In the genomic region with DNA sequence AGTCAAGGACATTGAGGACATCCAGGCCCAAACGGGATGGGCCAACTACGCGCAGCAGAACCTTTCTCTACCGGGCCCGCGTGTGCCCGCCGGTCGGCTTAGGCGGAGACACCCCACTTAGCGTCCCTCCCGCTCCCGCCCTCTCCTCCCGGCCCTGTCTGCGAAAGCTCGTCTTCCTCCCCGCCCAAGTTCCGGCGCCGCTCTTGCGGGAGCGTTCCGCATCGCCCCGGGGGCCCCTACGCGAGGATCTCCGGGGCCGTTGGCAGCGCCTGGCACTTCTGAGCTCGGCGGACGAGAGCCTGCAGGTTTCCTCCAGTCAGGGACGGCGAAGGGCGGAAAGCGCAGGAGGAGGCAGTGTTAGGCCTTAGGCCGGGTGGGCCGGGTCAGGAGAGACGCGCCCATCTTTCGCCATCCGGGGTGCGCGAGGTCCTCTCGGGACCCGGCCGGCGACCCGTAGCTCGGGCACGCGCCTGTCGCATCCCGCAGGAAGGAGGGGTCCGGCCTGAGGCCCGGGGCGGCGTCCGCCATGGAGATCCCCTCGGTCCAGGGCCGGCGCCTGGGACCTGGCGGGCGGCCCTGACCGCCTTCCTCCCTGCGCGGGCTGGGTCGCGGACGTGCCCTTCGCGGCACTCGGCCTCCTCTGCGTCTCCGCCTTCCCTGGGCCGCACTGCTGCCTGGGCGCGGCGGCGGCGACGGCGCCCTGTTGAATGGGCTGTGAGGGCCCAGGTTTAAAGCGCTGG, we compare ENCODE assay signal across 8 cellular contexts. TPM values are rescaled to one million over a fixed set of nuclear protein-coding genes. Genes with fewer than 3 reads are reported as not detected.
A peak's percentile ranks its signal among the peaks of the same experiment; 100 is the strongest.
DNase-seq lines count a peak whose midpoint lies in the region; ATAC-seq, FAIRE-seq and TF ChIP-seq lines count a peak whose summit lies in the region.

A gene (plus strand): TSS at position 141 of the 740 bp plus-strand sequence. CDS start 673 bp downstream, outside the sequence.

- DNase-seq in EL (peak; percentile 91), H54 (ENCODE audit: insufficient read length, low spot score) (peak; percentile 52), RWPE2 (ENCODE audit: low spot score) (peak; percentile 96), fibroblast of mammary gland (ENCODE audit: low read depth) (peak; percentile 91), natural killer cell (peak; percentile 89)
- DNase-seq in activated T-helper 2 cell treated with anti-CD3 and anti-CD28 coated beads, Interferon-gamma antibody, Interleukin-2, Interleukin-4, amounts not matched to agents 10 μg/mL and 5 μg/mL and 100 μg/mL, durations not matched to agents 14 hours and 24 hours and 36 hours (ENCODE audit: low spot score) = peak; percentile 85
- peak; percentile 89 for DNase-seq in stimulated activated naive CD4-positive, alpha-beta T cell treated with Interleukin-2 at 50 U/mL for 16 hours (lab: John Stamatoyannopoulos, UW)

- peak; percentile 36 for TF ChIP-seq POLR2A in H54 (IDR thresholded peaks at IDR 0.05; ENCODE audit: low read depth, low read length)

- peaks cover 48% of the 10 kb centered on the region for H3K79me2 ChIP-seq in Loucy (ENCODE audit: insufficient read depth, low read length)

- H4K20me1 ChIP-seq in Loucy (ENCODE audit: insufficient read depth, low read length, poor library complexity, severe bottlenecking) = peaks cover 44% of the 10 kb centered on the region

- TF ChIP-seq CTCF in Loucy (conservative IDR thresholded peaks at IDR 0.05; ENCODE audit: low read length) = 0 out of 2 replicates have a peak, but pooled peaks have one; percentile 42
- TF ChIP-seq CTCF in RWPE2 (IDR thresholded peaks at IDR 0.05; ENCODE audit: poor library complexity, severe bottlenecking) = peak; percentile 61
- TF ChIP-seq CTCF in fibroblast of mammary gland (conservative IDR thresholded peaks at IDR 0.05; ENCODE audit: control insufficient read depth, insufficient read depth, low read depth, low read length) = no peak
- no peak for TF ChIP-seq CTCF in natural killer cell (IDR thresholded peaks at IDR 0.05)

- H3K4me2 ChIP-seq in Loucy (ENCODE audit: low read depth, low read length, poor library complexity, severe bottlenecking) = peak within 1 kb of the TSS; percentile 88

- H3K9me2 ChIP-seq in Loucy (replicated peaks; ENCODE audit: low read depth, low read length) = no peaks in the 10 kb centered on the region

- no peaks in the 10 kb centered on the region for H3K27me3 Mint-ChIP-seq in activated T-helper 2 cell treated with anti-CD3 and anti-CD28 coated beads, Interferon-gamma antibody, Interleukin-2, Interleukin-4, amounts not matched to agents 10 μg/mL and 5 μg/mL and 100 μg/mL, durations not matched to agents 14 hours and 24 hours and 36 hours (ENCODE audit: low read depth)
- H3K27me3 Mint-ChIP-seq in natural killer cell (ENCODE audit: low read depth in 2 of 2) = no peaks in the 10 kb centered on the region

- H3K27me3 ChIP-seq in Loucy (ENCODE audit: insufficient read depth, low read length, poor library complexity, severe bottlenecking) = no peaks in the 10 kb centered on the region
- H3K27me3 ChIP-seq in RWPE2 (ENCODE audit: insufficient read depth, poor library complexity, severe bottlenecking) = no peaks in the 10 kb centered on the region

- intact Hi-C loops in activated T-helper 2 cell treated with anti-CD3 and anti-CD28 coated beads, Interferon-gamma antibody, Interleukin-2, Interleukin-4, amounts not matched to agents 10 μg/mL and 5 μg/mL and 100 μg/mL, durations not matched to agents 14 hours and 24 hours and 36 hours (cut with micrococcal nuclease) = loop anchor here (2.0 to 5.0 kb wide), 6 partner anchors 21 to 545 kb away; a partner anchor contains a TSS
- intact Hi-C loops in natural killer cell (cut with micrococcal nuclease) = loop anchor here (1.0 to 5.0 kb wide), 2 partner anchors 48 to 435 kb away; a partner anchor contains a TSS

- H3K36me3 ChIP-seq in Loucy (ENCODE audit: insufficient read depth, low read length) = no peaks in the 10 kb centered on the region
- peaks cover 31% of the 10 kb centered on the region for H3K36me3 ChIP-seq in RWPE2 (ENCODE audit: low read depth)

- H3F3A ChIP-seq in Loucy (ENCODE audit: low read depth) = no peaks in the 10 kb centered on the region

- H2AFZ ChIP-seq in Loucy (ENCODE audit: low read length) = peak within 1 kb of the TSS; percentile 99

- FAIRE-seq in H54 (lab: Jason Lieb, UNC) = no peak

- H3K4me1 ChIP-seq in Loucy (ENCODE audit: insufficient read depth, low read length, poor library complexity, severe bottlenecking) (peaks cover 46% of the 10 kb centered on the region), RWPE2 (ENCODE audit: insufficient read depth, poor library complexity, severe bottlenecking) (peaks cover 45% of the 10 kb centered on the region)

- H3K36me3 Mint-ChIP-seq in activated T-helper 2 cell treated with anti-CD3 and anti-CD28 coated beads, Interferon-gamma antibody, Interleukin-2, Interleukin-4, amounts not matched to agents 10 μg/mL and 5 μg/mL and 100 μg/mL, durations not matched to agents 14 hours and 24 hours and 36 hours (ENCODE audit: low read depth) = peaks cover 29% of the 10 kb centered on the region
- H3K36me3 Mint-ChIP-seq in natural killer cell = no peaks in the 10 kb centered on the region

- H3K9me3 Mint-ChIP-seq in activated T-helper 2 cell treated with anti-CD3 and anti-CD28 coated beads, Interferon-gamma antibody, Interleukin-2, Interleukin-4, amounts not matched to agents 10 μg/mL and 5 μg/mL and 100 μg/mL, durations not matched to agents 14 hours and 24 hours and 36 hours = no peaks in the 10 kb centered on the region
- no peaks in the 10 kb centered on the region for H3K9me3 Mint-ChIP-seq in natural killer cell

- ATAC-seq in RWPE2 (ENCODE audit: low read depth) (peak; percentile 60), natural killer cell (peak; percentile 79 to 93 (median 82))

- H3K4me1 Mint-ChIP-seq in activated T-helper 2 cell treated with anti-CD3 and anti-CD28 coated beads, Interferon-gamma antibody, Interleukin-2, Interleukin-4, amounts not matched to agents 10 μg/mL and 5 μg/mL and 100 μg/mL, durations not matched to agents 14 hours and 24 hours and 36 hours (ENCODE audit: low read depth) = peaks cover 47% of the 10 kb centered on the region
- peaks cover 51% of the 10 kb centered on the region in 2 donors for H3K4me1 Mint-ChIP-seq in natural killer cell

- peak within 1 kb of the TSS; percentile 92 for H3K9ac ChIP-seq in Loucy (ENCODE audit: low read depth, low read length, poor library complexity, severe bottlenecking)

- peak within 1 kb of the TSS; percentile 96 for H3K27ac Mint-ChIP-seq in activated T-helper 2 cell treated with anti-CD3 and anti-CD28 coated beads, Interferon-gamma antibody, Interleukin-2, Interleukin-4, amounts not matched to agents 10 μg/mL and 5 μg/mL and 100 μg/mL, durations not matched to agents 14 hours and 24 hours and 36 hours
- H3K27ac Mint-ChIP-seq in natural killer cell = peak within 1 kb of the TSS; percentile 96 to 98

- H3K4me3 ChIP-seq in Loucy (ENCODE audit: low read length, poor library complexity, severe bottlenecking) (peak within 1 kb of the TSS; percentile 93), RWPE2 (ENCODE audit: severe bottlenecking) (peak within 1 kb of the TSS; percentile 77), fibroblast of mammary gland (ENCODE audit: control insufficient read depth, low read depth, low read length) (peak within 1 kb of the TSS; percentile 87)

- peak within 1 kb of the TSS; percentile 100 for H3K4me3 Mint-ChIP-seq in activated T-helper 2 cell treated with anti-CD3 and anti-CD28 coated beads, Interferon-gamma antibody, Interleukin-2, Interleukin-4, amounts not matched to agents 10 μg/mL and 5 μg/mL and 100 μg/mL, durations not matched to agents 14 hours and 24 hours and 36 hours (ENCODE audit: low read depth)
- H3K4me3 Mint-ChIP-seq in natural killer cell = peak within 1 kb of the TSS; percentile 94

- H3K9me3 ChIP-seq in Loucy (ENCODE audit: insufficient read depth, low read depth, low read length) (no peaks in the 10 kb centered on the region), RWPE2 (ENCODE audit: severe bottlenecking) (no peaks in the 10 kb centered on the region)

- H3K27ac ChIP-seq in RWPE2 (ENCODE audit: poor library complexity, severe bottlenecking) = peak within 1 kb of the TSS; percentile 98

RNA-seq across cellular contexts. Expression of the gene that starts here (rescaled TPM):
- 45.1 and 50.4 TPM in 2 replicates for total RNA-seq in activated T-helper 2 cell treated with anti-CD3 and anti-CD28 coated beads, Interferon-gamma antibody, Interleukin-2, Interleukin-4, amounts not matched to agents 10 μg/mL and 5 μg/mL and 100 μg/mL, durations not matched to agents 14 hours and 24 hours and 36 hours
- 10 to 100 TPM; 57.4 to 73.5 (median 67.9) TPM for total RNA-seq in natural killer cell

Comparison
In these comparisons a context has a peak if more than half of its experiments do, and no peak if none do; other contexts are left out.
1. Peak in every context shown above with its lines: DNase-seq, ATAC-seq, H3K4me3 ChIP-seq and H3K27ac ChIP-seq.
2. CTCF ChIP-seq: peak in Loucy (single experiment) and RWPE2 (single experiment); none in fibroblast of mammary gland (single experiment) and natural killer cell (single experiment).